Comparison of ENCODE assay signal across 13 cellular contexts in genomic region chr1:52637946-52638345, GRCh38. TPM values are rescaled to one million over a fixed set of nuclear protein-coding genes. Genes with fewer than 3 reads are reported as not detected.
DNase-seq lines count a peak whose midpoint lies in the region; ATAC-seq lines count a peak whose summit lies in the region.
"Had no signal": no experiment of that assay in that cellular context is flagged by ENCODE, and none has a peak within 500 bp of the region (broad histone marks: within the 10 kb centered on the region; RNA-seq: fewer than 3 reads in every experiment).

No MANE protein-coding gene starts in this region.

- H3K27me3 Mint-ChIP-seq in activated T-cell treated with anti-CD3 and anti-CD28 coated beads, Interleukin-2, amount 50 U/mL, for 24 hours = no peaks in the 10 kb centered on the region
- no peaks in the 10 kb centered on the region for H3K27me3 Mint-ChIP-seq in T-cell
- no peaks in the 10 kb centered on the region for H3K27me3 Mint-ChIP-seq in stimulated activated naive CD8-positive, alpha-beta T cell treated with anti-CD3 and anti-CD28 coated beads, Interleukin-15, amount 100 ng/mL, for 72 hours

- peaks cover 9% of the 10 kb centered on the region for H3K36me3 Mint-ChIP-seq in activated T-cell treated with anti-CD3 and anti-CD28 coated beads, Interleukin-2, amount 50 U/mL, for 24 hours (ENCODE audit: low read depth)
- H3K36me3 Mint-ChIP-seq in T-cell = peaks cover 31% of the 10 kb centered on the region

- H3K4me3 Mint-ChIP-seq in activated T-cell treated with anti-CD3 and anti-CD28 coated beads, Interleukin-2, amount 50 U/mL, for 24 hours = peak overlapping the region; percentile 66
- peak overlapping the region; percentile 75 to 85 (median 83) for H3K4me3 Mint-ChIP-seq in T-cell
- peak overlapping the region; percentile 73 to 78 for H3K4me3 Mint-ChIP-seq in stimulated activated naive CD8-positive, alpha-beta T cell treated with anti-CD3 and anti-CD28 coated beads, Interleukin-15, amount 100 ng/mL, for 72 hours

- POLR2A ChIA-PET in T-cell (lab: Charles Lee) = interaction anchor here in 1 of 2 donors (0.6 kb wide), 1 partner anchor 48 kb away, joined by 3 read pairs; no protein-coding TSS in a partner anchor

- no peak for ATAC-seq in T-cell (replicated peaks in 1 of 4)
- ATAC-seq in stimulated activated naive CD8-positive, alpha-beta T cell treated with anti-CD3 and anti-CD28 coated beads, Interleukin-15, amount 100 ng/mL, for 72 hours = no peak
- no peak for ATAC-seq in left cardiac atrium
- no peak for ATAC-seq in GM21723 (IDR thresholded peaks at IDR 0.05; ENCODE audit: unreplicated experiment)

- peak overlapping the region; percentile 98 for H3K27ac Mint-ChIP-seq in activated T-cell treated with anti-CD3 and anti-CD28 coated beads, Interleukin-2, amount 50 U/mL, for 24 hours
- peak overlapping the region; percentile 99 to 100 for H3K27ac Mint-ChIP-seq in T-cell
- peak overlapping the region; percentile 97 to 98 for H3K27ac Mint-ChIP-seq in stimulated activated naive CD8-positive, alpha-beta T cell treated with anti-CD3 and anti-CD28 coated beads, Interleukin-15, amount 100 ng/mL, for 72 hours

- CTCF ChIA-PET in T-cell (lab: Charles Lee) = interaction anchor here in 1 of 2 donors (1.0 kb wide), 2 partner anchors 65 to 85 kb away, joined by 3 to 4 read pairs; partner anchors contain the start of gene TUT4

- H3K9me3 Mint-ChIP-seq in activated T-cell treated with anti-CD3 and anti-CD28 coated beads, Interleukin-2, amount 50 U/mL, for 24 hours = peaks cover 3% of the 10 kb centered on the region
- peaks cover 0 to 5% (median 0%) of the 10 kb centered on the region in 3 donors for H3K9me3 Mint-ChIP-seq in T-cell
- H3K9me3 Mint-ChIP-seq in stimulated activated naive CD8-positive, alpha-beta T cell treated with anti-CD3 and anti-CD28 coated beads, Interleukin-15, amount 100 ng/mL, for 72 hours = no peaks in the 10 kb centered on the region

- intact Hi-C loops in left cardiac atrium (cut with DNase I) = no loop called here

- no peak for DNase-seq in activated T-cell treated with anti-CD3 and anti-CD28 coated beads, Interleukin-2, amount 50 U/mL, for 24 hours
- no peak for DNase-seq in activated T-cell treated with anti-CD3 and anti-CD28 coated beads, Interleukin-2, amount 50 U/mL, for 48 hours
- DNase-seq in T-cell = no peak
- peak; percentile 38 for DNase-seq in foreskin melanocyte
- DNase-seq in stimulated activated naive CD8-positive, alpha-beta T cell treated with anti-CD3 and anti-CD28 coated beads, Interleukin-15, amount 100 ng/mL, for 72 hours = no peak
- DNase-seq in left cardiac atrium = no peak
- no peak for DNase-seq in NCI-H1436 (lab: John Stamatoyannopoulos, UW)
- DNase-seq: activated gamma-delta T cell, glutamatergic neuron, NCI-H1930 had no signal

- H3K4me1 Mint-ChIP-seq in activated T-cell treated with anti-CD3 and anti-CD28 coated beads, Interleukin-2, amount 50 U/mL, for 24 hours (ENCODE audit: low read depth) = peaks cover 73% of the 10 kb centered on the region
- H3K4me1 Mint-ChIP-seq in T-cell = peaks cover 80 to 87% (median 82%) of the 10 kb centered on the region in 3 donors
- peaks cover 80% of the 10 kb centered on the region for H3K4me1 Mint-ChIP-seq in stimulated activated naive CD8-positive, alpha-beta T cell treated with anti-CD3 and anti-CD28 coated beads, Interleukin-15, amount 100 ng/mL, for 72 hours

RNA-seq across cellular contexts. Expression of gene SHISAL2A, which starts 5.0 kb away (rescaled TPM):
- total RNA-seq in T-cell (10 to 100 TPM; 38.4 to 80.7 (median 74.7) TPM), left cardiac atrium (under 1 TPM in 1 of 2 donors, not detected in 1; 0.15 TPM)
- total RNA-seq: SJCRH30, urinary bladder had no signal

RNA-seq across cellular contexts. Expression of gene GPX7, which starts 35.8 kb away (rescaled TPM):
- 10 to 100 TPM; 13.4 to 28.1 (median 22.9) TPM for total RNA-seq in T-cell
- total RNA-seq in left cardiac atrium = 10 to 100 TPM in 1 of 2 donors, 1 to 10 TPM in 1; 7.6 to 12.4 TPM

Comparison
In these comparisons a context has a peak if more than half of its experiments do, and no peak if none do; other contexts are left out.
1. RNA of gene SHISAL2A, which starts 5.0 kb away (total RNA-seq): 38.4 to 80.7 TPM in T-cell; 0.15 TPM in left cardiac atrium; every median in the first group is over 10 times any median in the second.
2. Peak in every context shown above with its lines, with median percentiles within 50 percentile points of each other: H3K27ac Mint-ChIP-seq and H3K4me3 Mint-ChIP-seq.